Comparison of ENCODE assay signal across 1 cellular context in genomic region chr11:46896719-46897406, GRCh38.
TF ChIP-seq lines count a peak whose summit lies in the region.

No MANE protein-coding gene starts in this region.

TF ChIP-seq in HCT116, 20 proteins besides CTCF, POLR2A, EP300 and RAD21:
- TF ChIP-seq POLR2AphosphoS5 (IDR thresholded peaks at IDR 0.05; ENCODE audit: low read depth, low read length), result no peak
- TF ChIP-seq FOSL1 (IDR thresholded peaks at IDR 0.05; ENCODE audit: low read depth), result no peak
- no peak for TF ChIP-seq JUND (IDR thresholded peaks at IDR 0.05)
- no peak for TF ChIP-seq SRF (IDR thresholded peaks at IDR 0.05; ENCODE audit: low read depth)
- TF ChIP-seq ZBTB33 (IDR thresholded peaks at IDR 0.05; ENCODE audit: extremely low read depth, insufficient replicate concordance, low read length), result no peak
- no peak for TF ChIP-seq EGR1 (IDR thresholded peaks at IDR 0.05; ENCODE audit: low read depth)
- no peak for TF ChIP-seq EZH2 (IDR thresholded peaks at IDR 0.05)
- TF ChIP-seq SIN3A (IDR thresholded peaks at IDR 0.05; ENCODE audit: low read depth), result no peak
- TF ChIP-seq REST (IDR thresholded peaks at IDR 0.05; ENCODE audit: low read depth), result no peak
- no peak for TF ChIP-seq MAX (IDR thresholded peaks at IDR 0.05)
- TF ChIP-seq TCF7L2 (IDR thresholded peaks at IDR 0.05; ENCODE audit: borderline replicate concordance, extremely low read depth, insufficient read depth, insufficient read length), result no peak
TF ChIP-seq in HCT116: peak in this region for 0.
